In the genomic region with DNA sequence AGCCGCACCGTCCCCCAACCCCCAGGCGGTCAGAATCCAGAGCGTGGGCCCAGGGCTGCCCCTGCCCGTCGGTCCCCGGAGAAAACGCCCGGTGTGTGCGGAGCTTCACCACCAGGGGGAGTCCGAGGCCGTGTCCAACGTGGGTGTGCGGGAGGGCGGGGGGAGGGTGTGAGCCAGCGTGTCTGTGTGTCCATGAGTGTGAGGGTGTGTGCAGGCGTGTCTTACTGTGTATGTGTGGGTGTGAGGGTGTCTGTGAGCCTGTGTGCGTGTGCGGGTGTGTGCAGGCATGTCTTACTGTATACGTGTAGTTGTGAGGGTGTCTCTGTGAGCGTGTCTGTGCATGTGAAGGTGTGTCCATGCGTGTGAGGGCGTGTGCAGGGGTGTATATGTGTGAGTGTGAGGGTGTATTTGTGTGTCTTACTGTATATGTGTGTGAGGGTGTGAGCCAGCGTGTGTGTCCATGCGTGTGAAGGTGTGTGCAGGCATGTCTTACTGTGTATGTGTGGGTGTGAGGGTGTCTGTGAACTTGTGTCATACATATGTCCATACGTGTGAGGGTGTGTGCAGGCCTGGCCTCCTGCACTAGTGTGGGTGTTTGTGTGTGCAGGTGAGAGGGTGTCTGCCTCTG, we compare ENCODE assay signal across 8 cellular contexts. TPM values are rescaled to one million over a fixed set of nuclear protein-coding genes. Genes with fewer than 3 reads are reported as not detected.
DNase-seq lines count a peak whose midpoint lies in the region; ATAC-seq lines count a peak whose summit lies in the region.

No MANE protein-coding gene starts in this region.

- H3K23ac ChIP-seq in mesenchymal stem cell (ENCODE audit: low read length in 2 of 2), result no peak overlapping the region

- H3K4me2 ChIP-seq in mesenchymal stem cell (ENCODE audit: low read length, poor library complexity, severe bottlenecking), result no peak overlapping the region

- no peak overlapping the region for H2BK12ac ChIP-seq in mesenchymal stem cell (ENCODE audit: low read length in 2 of 2)

- peak overlapping the region in 1 of 2 experiments; percentile 30 for H3K18ac ChIP-seq in mesenchymal stem cell (ENCODE audit: low read depth in 1 of 2, low read length in 2 of 2)

- no peak overlapping the region for H3K14ac ChIP-seq in mesenchymal stem cell (ENCODE audit: low read length in 2 of 2)

- DNase-seq in AG08395 (ENCODE audit: low spot score) (peak; percentile 86), NCI-H82 treated with DMSO at 0.1 percent for 48 hours (lab: John Stamatoyannopoulos, UW; ENCODE audit: unreplicated experiment) (peak; percentile 51), mesenchymal stem cell (peak; percentile 50)
- peak; percentile 57 to 84 (median 80) for DNase-seq in activated CD8-positive, alpha-beta memory T cell treated with anti-CD3 and anti-CD28 coated beads for 48 hours (ENCODE audit: low read depth in 2 of 3, low spot score in 2 of 3)
- peak; percentile 55 to 66 (median 63) for DNase-seq in effector memory CD4-positive, alpha-beta T cell
- DNase-seq in stimulated activated CD8-positive, alpha-beta memory T cell treated with anti-CD3 and anti-CD28 coated beads, Interleukin-2, amount 100 ng/mL, for 48 hours (ENCODE audit: low read depth in 2 of 2), result peak; percentile 76 to 78

- no peaks in the 10 kb centered on the region for H3K9me3 ChIP-seq in effector memory CD4-positive, alpha-beta T cell (ENCODE audit: control insufficient read depth, low read length)
- H3K9me3 ChIP-seq in mesenchymal stem cell (ENCODE audit: control insufficient read depth, low read length), result no peaks in the 10 kb centered on the region

- H3K4ac ChIP-seq in mesenchymal stem cell (ENCODE audit: low read depth in 1 of 2, low read length in 2 of 2), result no peak overlapping the region

- ATAC-seq in GM21737 (IDR thresholded peaks at IDR 0.05; ENCODE audit: unreplicated experiment) (peak; percentile 40), HG03520 (IDR thresholded peaks at IDR 0.05; ENCODE audit: unreplicated experiment) (no peak)

- no peak overlapping the region for H3K27ac ChIP-seq in effector memory CD4-positive, alpha-beta T cell (ENCODE audit: insufficient read depth, low read length, poor library complexity, severe bottlenecking)
- no peak overlapping the region for H3K27ac ChIP-seq in mesenchymal stem cell (ENCODE audit: low read length, poor library complexity, severe bottlenecking)

- H4K8ac ChIP-seq in mesenchymal stem cell (ENCODE audit: low read length), result no peak overlapping the region

- no peak overlapping the region for H2BK5ac ChIP-seq in mesenchymal stem cell (ENCODE audit: low read depth, low read length, poor library complexity, severe bottlenecking)

- no peak overlapping the region for H3K4me3 ChIP-seq in effector memory CD4-positive, alpha-beta T cell (ENCODE audit: insufficient read depth, low read depth, low read length, poor library complexity, severe bottlenecking)
- H3K4me3 ChIP-seq in mesenchymal stem cell (ENCODE audit: insufficient read depth in 1 of 2, low read depth in 1 of 2, low read length in 2 of 2), result no peak overlapping the region

- H3K36me3 ChIP-seq in effector memory CD4-positive, alpha-beta T cell (ENCODE audit: control insufficient read depth, insufficient read depth, low read length), result no peaks in the 10 kb centered on the region
- no peaks in the 10 kb centered on the region for H3K36me3 ChIP-seq in mesenchymal stem cell (ENCODE audit: control insufficient read depth in 1 of 2, insufficient read depth in 2 of 2, low read depth in 1 of 2, low read length in 2 of 2)

- peak overlapping the region; percentile 18 for H2AK5ac ChIP-seq in mesenchymal stem cell (ENCODE audit: low read length, severe bottlenecking)

- no peak overlapping the region for H2BK15ac ChIP-seq in mesenchymal stem cell (ENCODE audit: low read depth, poor library complexity, severe bottlenecking)

- no peaks in the 10 kb centered on the region for H3K27me3 ChIP-seq in effector memory CD4-positive, alpha-beta T cell (replicated peaks; ENCODE audit: control insufficient read depth, insufficient read depth, low read length, poor library complexity, severe bottlenecking)
- H3K27me3 ChIP-seq in mesenchymal stem cell (ENCODE audit: control insufficient read depth in 1 of 2, insufficient read depth in 1 of 2, low read length in 2 of 2), result peaks cover 0 to 44% of the 10 kb centered on the region in 2 experiments

- H2AFZ ChIP-seq in mesenchymal stem cell (ENCODE audit: low read depth, low read length), result no peak overlapping the region

- no peaks in the 10 kb centered on the region for H3K79me1 ChIP-seq in mesenchymal stem cell (replicated peaks; ENCODE audit: low read length, poor library complexity, severe bottlenecking)

- H4K91ac ChIP-seq in mesenchymal stem cell (ENCODE audit: low read length), result no peak overlapping the region

- no peak overlapping the region for H2BK120ac ChIP-seq in mesenchymal stem cell (ENCODE audit: low read depth, low read length)

- peak overlapping the region; percentile 17 for H3K9ac ChIP-seq in mesenchymal stem cell (ENCODE audit: low read length)

- 31% methylated on average over 26 of the region's 26 CpGs for WGBS in mesenchymal stem cell

- H3K4me1 ChIP-seq in effector memory CD4-positive, alpha-beta T cell (ENCODE audit: control insufficient read depth, insufficient read depth, low read length, poor library complexity, severe bottlenecking), result peaks cover 5% of the 10 kb centered on the region
- H3K4me1 ChIP-seq in mesenchymal stem cell (ENCODE audit: control insufficient read depth, insufficient read depth, low read depth, low read length), result peaks cover 29% of the 10 kb centered on the region

RNA-seq across cellular contexts. Expression of a gene that starts 24.6 kb away (rescaled TPM):
- polyA plus RNA-seq in mesenchymal stem cell (2013, experiment 1 of 2), result not detected
- not detected for polyA plus RNA-seq in mesenchymal stem cell (2013, experiment 2 of 2)
